In the genomic region with DNA sequence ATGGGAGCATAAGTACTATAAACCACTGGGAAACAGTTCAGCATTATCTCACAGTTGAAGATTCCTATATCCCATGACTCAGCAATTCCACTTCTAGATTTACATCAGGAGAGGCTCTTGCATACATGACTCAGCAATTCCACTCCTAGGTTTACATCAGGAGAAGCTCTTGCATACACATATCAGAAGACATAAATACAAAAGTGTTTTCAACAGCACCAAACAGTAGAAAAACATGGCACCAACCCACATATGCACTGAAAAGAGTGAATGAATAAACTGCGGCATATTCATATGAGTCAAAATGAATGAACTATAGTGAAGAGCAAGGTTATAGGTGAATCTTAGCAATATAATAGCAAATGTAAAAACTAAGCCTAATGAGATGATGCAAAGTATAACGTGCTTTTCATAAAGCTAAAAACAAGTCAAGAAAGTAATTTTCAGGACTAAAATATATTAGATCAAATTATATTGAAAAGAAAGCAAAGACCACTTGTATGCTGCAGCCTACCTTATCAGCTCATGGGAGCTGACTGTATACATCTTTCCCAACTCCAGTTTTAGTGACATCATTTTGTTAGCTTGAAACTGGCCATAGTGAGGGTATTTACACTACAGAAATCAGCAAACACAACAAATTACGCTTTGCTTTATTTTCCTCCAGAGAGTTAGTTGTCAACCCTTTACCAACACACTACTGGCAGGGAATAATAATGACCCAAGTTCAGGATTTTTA, we compare ENCODE assay signal across 12 cellular contexts.
DNase-seq lines count a peak whose midpoint lies in the region; ATAC-seq, FAIRE-seq and TF ChIP-seq lines count a peak whose summit lies in the region.
"Had no signal": no experiment of that assay in that cellular context is flagged by ENCODE, and none has a peak within 500 bp of the region (broad histone marks: within the 10 kb centered on the region; RNA-seq: fewer than 3 reads in every experiment).

No MANE protein-coding gene starts in this region.

- no peak overlapping the region for H4K91ac ChIP-seq in H1 (replicated peaks; ENCODE audit: insufficient read length, low read length)

- TF ChIP-seq POLR2A in breast epithelium (IDR thresholded peaks at IDR 0.05) (no peak), H1 (IDR thresholded peaks at IDR 0.05; ENCODE audit: control extremely low read depth in 1 of 2, low read depth in 2 of 2, low read length in 2 of 2) (no peak)

- no peak for FAIRE-seq in H1 (lab: Jason Lieb, UNC)

- no peaks in the 10 kb centered on the region for H3K27me3 Mint-ChIP-seq in MCF 10A (ENCODE audit: insufficient read depth, unreplicated experiment)

- no peaks in the 10 kb centered on the region for H3K23me2 ChIP-seq in H1 (ENCODE audit: low read depth, low read length)

- no peak overlapping the region for H3K14ac ChIP-seq in H1 (ENCODE audit: insufficient read length)

- peaks cover 8% of the 10 kb centered on the region for H3F3A ChIP-seq in smooth muscle cell (ENCODE audit: low read depth)

- H3K9me3 ChIP-seq in breast epithelium, result no peaks in the 10 kb centered on the region
- H3K9me3 ChIP-seq in H1 (ENCODE audit: insufficient read depth in 2 of 2, low read depth in 1 of 2, low read length in 1 of 2), result no peaks in the 10 kb centered on the region
- no peaks in the 10 kb centered on the region for H3K9me3 ChIP-seq in smooth muscle cell (replicated peaks; ENCODE audit: low read depth)

- no peak overlapping the region for H4K5ac ChIP-seq in H1 (ENCODE audit: insufficient read length, low read depth, low read length)

- H3K4me1 ChIP-seq in breast epithelium (no peaks in the 10 kb centered on the region), H1 (replicated peaks in 1 of 4; ENCODE audit: control insufficient read depth in 3 of 4, insufficient read depth in 4 of 4, low read length in 3 of 4) (no peaks in the 10 kb centered on the region), smooth muscle cell (ENCODE audit: low read depth) (peaks cover 8% of the 10 kb centered on the region)

- WGBS in H1 (ENCODE audit: extremely low coverage in 1 of 2, insufficient coverage in 1 of 2, insufficient read length in 1 of 2, insufficient replicate concordance in 2 of 2, low coverage in 1 of 2, low lambda C conversion rate in 2 of 2, missing lambda C conversion rate in 1 of 2), 2 experiments, result 82% methylated on average over 3 of the region's 3 CpGs; no CpG with 5 or more reads in 1 of the 2 experiments
- WGBS in smooth muscle cell (ENCODE audit: low lambda C conversion rate), result 44% methylated on average over 3 of the region's 3 CpGs

- H3K36me3 Mint-ChIP-seq in MCF 10A (ENCODE audit: insufficient read depth, unreplicated experiment), result peaks cover 5% of the 10 kb centered on the region
- H3K36me3 Mint-ChIP-seq: IgD-negative memory B cell, memory B cell had no signal

- H3K4me3 Mint-ChIP-seq in MCF 10A (ENCODE audit: unreplicated experiment), result no peak overlapping the region
- H3K4me3 Mint-ChIP-seq: IgD-negative memory B cell, memory B cell had no signal

- no peak overlapping the region for H3K18ac ChIP-seq in H1 (ENCODE audit: extremely low read depth, low read length)

- intact Hi-C loops in MCF 10A (cut with micrococcal nuclease), result loop anchor here (5.0 kb wide), 2 partner anchors 218 to 232 kb away; a partner anchor contains a TSS
- intact Hi-C loops in breast epithelium (cut with DNase I; ENCODE audit: low total_unique reads), result no loop called here

- no peak for TF ChIP-seq EP300 in H1 (IDR thresholded peaks at IDR 0.05; ENCODE audit: borderline replicate concordance in 1 of 2, low read depth in 2 of 2, low read length in 2 of 2)

- peak; percentile 74 for DNase-seq in MCF 10A (ENCODE audit: unreplicated experiment)
- DNase-seq in breast epithelium (ENCODE audit: low spot score in 2 of 2), result no peak
- DNase-seq in NCI-H460 (ENCODE audit: extremely low read depth, low read depth), result peak; percentile 70
- DNase-seq in H1 (ENCODE audit: low read depth in 1 of 2, low spot score in 2 of 2), result no peak
- no peak for DNase-seq in smooth muscle cell (lab: John Stamatoyannopoulos, UW; ENCODE audit: unreplicated experiment)
- no peak for DNase-seq in activated gamma-delta T cell (lab: John Stamatoyannopoulos, UW)
- DNase-seq: caudate nucleus had no signal

- H3K27ac ChIP-seq in breast epithelium, result no peak overlapping the region
- no peak overlapping the region for H3K27ac ChIP-seq in H1 (ENCODE audit: low read depth, low read length)
- H3K27ac ChIP-seq in smooth muscle cell (ENCODE audit: low read depth), result peak overlapping the region; percentile 84
- H3K27ac ChIP-seq: VCaP had no signal

- H3K36me3 ChIP-seq in breast epithelium (no peaks in the 10 kb centered on the region), H1 (ENCODE audit: control insufficient read depth in 2 of 4, insufficient read depth in 4 of 4, low read length in 3 of 4) (no peaks in the 10 kb centered on the region), smooth muscle cell (ENCODE audit: low read depth) (no peaks in the 10 kb centered on the region)

- H3K4me3 ChIP-seq in breast epithelium (no peak overlapping the region), H1 (ENCODE audit: extremely low read depth in 1 of 4, insufficient read depth in 2 of 4, low read depth in 3 of 4, low read length in 4 of 4) (no peak overlapping the region), smooth muscle cell (no peak overlapping the region)

- no peak overlapping the region for H3K23ac ChIP-seq in H1 (ENCODE audit: insufficient read length)

- H3K79me1 ChIP-seq in H1 (ENCODE audit: low read depth, low read length), result no peaks in the 10 kb centered on the region

- H4K20me1 ChIP-seq in H1 (replicated peaks in 1 of 2; ENCODE audit: control insufficient read depth in 1 of 2, insufficient read depth in 2 of 2, low read length in 2 of 2) (no peaks in the 10 kb centered on the region), smooth muscle cell (ENCODE audit: low read depth) (no peaks in the 10 kb centered on the region)

- H4K8ac ChIP-seq in H1 (ENCODE audit: extremely low read depth, insufficient read depth, low read length), result no peak overlapping the region

- no peak overlapping the region for H2BK120ac ChIP-seq in H1 (replicated peaks; ENCODE audit: low read depth, low read length)

- H3K27me3 ChIP-seq in breast epithelium, result no peaks in the 10 kb centered on the region
- H3K27me3 ChIP-seq in H1 (replicated peaks in 1 of 4; ENCODE audit: control insufficient read depth in 3 of 4, extremely low read depth in 1 of 4, insufficient read depth in 3 of 4, low read length in 3 of 4), result peaks cover 0 to 3% (median 0%) of the 10 kb centered on the region in 4 experiments; a peak in 1 of 7 replicates
- H3K27me3 ChIP-seq in smooth muscle cell (ENCODE audit: low read depth), result no peaks in the 10 kb centered on the region

- no peak overlapping the region for H3K9ac ChIP-seq in H1 (replicated peaks in 1 of 4; ENCODE audit: extremely low read depth in 1 of 4, low read depth in 3 of 4, low read length in 3 of 4)
- peak overlapping the region; percentile 58 for H3K9ac ChIP-seq in smooth muscle cell (ENCODE audit: low read depth)

- no peak overlapping the region for H2AK5ac ChIP-seq in H1 (ENCODE audit: low read depth, low read length)

- no peak for TF ChIP-seq CTCF in MCF 10A (IDR thresholded peaks at IDR 0.05; ENCODE audit: unreplicated experiment)
- TF ChIP-seq CTCF in breast epithelium (IDR thresholded peaks at IDR 0.05), result no peak
- TF ChIP-seq CTCF in H1 (IDR thresholded peaks at IDR 0.05; ENCODE audit: control extremely low read depth in 1 of 3, insufficient read depth in 1 of 3, low read depth in 1 of 3, low read length in 3 of 3), result no peak
- TF ChIP-seq CTCF in smooth muscle cell (IDR thresholded peaks at IDR 0.05; ENCODE audit: borderline replicate concordance, insufficient read depth, poor library complexity, severe bottlenecking), result no peak

- CTCF ChIA-PET in MCF 10A (lab: Yijun Ruan, JAX), result interaction anchor here (0.7 to 1.2 kb wide), 4 partner anchors 10 to 102 kb away, joined by 3 to 7 read pairs (median 4); no protein-coding TSS in a partner anchor
- CTCF ChIA-PET in H1 (lab: Charles Lee; ENCODE audit: partially characterized antibody), result interaction anchor here (1.2 to 16.0 kb wide), 4 partner anchors 9 to 102 kb away, joined by 5 to 402 read pairs (median 10); no protein-coding TSS in a partner anchor

- no peak overlapping the region for H2BK5ac ChIP-seq in H1 (ENCODE audit: low read depth, low read length)

- H3K9me3 Mint-ChIP-seq in MCF 10A (ENCODE audit: unreplicated experiment), result no peaks in the 10 kb centered on the region
- H3K9me3 Mint-ChIP-seq: IgD-negative memory B cell, memory B cell had no signal

- no peak overlapping the region for H2BK12ac ChIP-seq in H1 (ENCODE audit: low read depth, low read length)

- no peak overlapping the region for H3K4ac ChIP-seq in H1 (replicated peaks; ENCODE audit: insufficient read length, low read depth, low read length)

- POLR2A ChIA-PET in MCF 10A (lab: Yijun Ruan, JAX) (interaction anchor here (0.7 to 3.4 kb wide), 7 partner anchors 10 to 595 kb away, joined by 3 to 13 read pairs (median 3); a partner anchor contains a TSS), H1 (lab: Charles Lee; ENCODE audit: partially characterized antibody) (interaction anchor here (1.2 kb wide), 1 partner anchor 95 kb away, joined by 3 read pairs; a partner anchor contains a TSS)

- no peak for TF ChIP-seq RAD21 in H1 (IDR thresholded peaks at IDR 0.05 in 1 of 2, conservative IDR thresholded peaks at IDR 0.05 in 1 of 2; ENCODE audit: low read depth in 2 of 2, low read length in 2 of 2)

- H3K27ac Mint-ChIP-seq in MCF 10A (ENCODE audit: low read depth, unreplicated experiment), result peak overlapping the region; percentile 18
- H3K27ac Mint-ChIP-seq: memory B cell had no signal

- no peak overlapping the region for H3K4me2 ChIP-seq in H1 (ENCODE audit: insufficient read depth in 1 of 2, low read depth in 2 of 2, low read length in 2 of 2)
- H3K4me2 ChIP-seq in smooth muscle cell, result peak overlapping the region; percentile 63

- no peak overlapping the region for H2AFZ ChIP-seq in H1 (ENCODE audit: low read length)
- H2AFZ ChIP-seq in smooth muscle cell (ENCODE audit: low read depth), result no peak overlapping the region

- H2BK15ac ChIP-seq in H1 (ENCODE audit: low read length), result no peak overlapping the region

- H2BK20ac ChIP-seq in H1 (ENCODE audit: low read length), result no peak overlapping the region

- H3K4me1 Mint-ChIP-seq in MCF 10A (ENCODE audit: insufficient read depth, unreplicated experiment), result peaks cover 36% of the 10 kb centered on the region

- H3K79me2 ChIP-seq in H1 (ENCODE audit: control insufficient read depth in 1 of 2, insufficient read depth in 2 of 2, low read length in 2 of 2), result no peaks in the 10 kb centered on the region
- no peaks in the 10 kb centered on the region for H3K79me2 ChIP-seq in smooth muscle cell (ENCODE audit: low read depth)

- BruUV-seq in MCF 10A (replicated peaks; lab: Mats Ljungman, UMichigan), result no TSS peak

- H3K56ac ChIP-seq in H1 (replicated peaks; ENCODE audit: insufficient read length, low read depth, low read length), result no peak overlapping the region

- no peak for ATAC-seq in HG02763 (IDR thresholded peaks at IDR 0.05; ENCODE audit: unreplicated experiment)
- no peak for ATAC-seq in GM21390 (IDR thresholded peaks at IDR 0.05; ENCODE audit: unreplicated experiment)

TF ChIP-seq in H1, 55 proteins besides CTCF, POLR2A, EP300 and RAD21:
- TF ChIP-seq MAFK (IDR thresholded peaks at IDR 0.05; ENCODE audit: low read depth, low read length) (peak; percentile 96), SIN3A (conservative IDR thresholded peaks at IDR 0.05 in 1 of 2, IDR thresholded peaks at IDR 0.05 in 1 of 2; ENCODE audit: low read depth in 1 of 2, low read length in 2 of 2) (no peak), BACH1 (IDR thresholded peaks at IDR 0.05; ENCODE audit: low read length) (peak; percentile 99)

Comparison
In these comparisons a context has a peak if more than half of its experiments do, and no peak if none do; other contexts are left out.
1. DNase-seq: peak in MCF 10A (single experiment) and NCI-H460 (single experiment); none in breast epithelium (0 of 2), H1 (0 of 2), smooth muscle cell (single experiment) and activated gamma-delta T cell (single experiment).